8 cellular contexts compared by ENCODE assay signal in the genomic region with DNA sequence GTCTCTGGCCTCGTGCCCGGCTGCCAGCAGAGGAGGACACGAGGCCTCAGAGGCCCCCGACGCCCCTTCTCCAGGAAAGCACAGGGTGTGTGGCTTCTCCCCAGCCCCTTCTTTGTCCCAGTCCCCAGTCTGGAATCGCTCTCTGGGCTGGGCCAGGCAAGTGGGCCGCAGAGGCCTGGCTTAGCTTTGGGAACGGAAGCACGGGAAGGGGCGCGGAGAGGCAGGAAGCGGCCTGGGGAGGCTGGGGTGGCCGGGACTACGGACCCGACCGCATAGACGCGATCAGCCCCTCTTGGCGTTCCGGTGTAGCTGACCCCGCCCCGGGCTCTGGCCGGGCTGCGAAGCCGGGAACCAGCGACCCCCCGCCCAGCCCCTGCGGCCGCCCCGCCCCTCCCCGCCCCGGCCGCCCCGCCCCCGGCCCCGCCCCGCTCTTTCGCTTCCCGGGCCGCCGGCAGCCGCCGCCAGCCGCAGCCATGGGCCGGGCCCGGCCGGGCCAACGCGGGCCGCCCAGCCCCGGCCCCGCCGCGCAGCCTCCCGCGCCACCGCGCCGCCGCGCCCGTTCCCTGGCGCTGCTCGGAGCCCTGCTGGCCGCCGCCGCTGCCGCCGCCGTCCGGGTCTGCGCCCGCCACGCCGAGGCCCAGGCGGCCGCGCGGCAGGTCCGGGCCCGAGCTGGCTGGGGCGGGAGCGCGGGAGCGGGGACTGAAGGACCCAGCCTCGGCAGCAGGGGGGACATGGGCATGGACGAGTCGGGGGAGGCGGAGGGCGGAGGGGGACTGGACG. TPM values are rescaled to one million over a fixed set of nuclear protein-coding genes. Genes with fewer than 3 reads are reported as not detected.
A peak's percentile ranks its signal among the peaks of the same experiment; 100 is the strongest.
DNase-seq lines count a peak whose midpoint lies in the region; ATAC-seq and TF ChIP-seq lines count a peak whose summit lies in the region.

A gene with protein sequence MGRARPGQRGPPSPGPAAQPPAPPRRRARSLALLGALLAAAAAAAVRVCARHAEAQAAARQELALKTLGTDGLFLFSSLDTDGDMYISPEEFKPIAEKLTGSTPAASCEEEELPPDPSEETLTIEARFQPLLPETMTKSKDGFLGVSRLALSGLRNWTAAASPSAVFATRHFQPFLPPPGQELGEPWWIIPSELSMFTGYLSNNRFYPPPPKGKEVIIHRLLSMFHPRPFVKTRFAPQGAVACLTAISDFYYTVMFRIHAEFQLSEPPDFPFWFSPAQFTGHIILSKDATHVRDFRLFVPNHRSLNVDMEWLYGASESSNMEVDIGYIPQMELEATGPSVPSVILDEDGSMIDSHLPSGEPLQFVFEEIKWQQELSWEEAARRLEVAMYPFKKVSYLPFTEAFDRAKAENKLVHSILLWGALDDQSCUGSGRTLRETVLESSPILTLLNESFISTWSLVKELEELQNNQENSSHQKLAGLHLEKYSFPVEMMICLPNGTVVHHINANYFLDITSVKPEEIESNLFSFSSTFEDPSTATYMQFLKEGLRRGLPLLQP (plus strand): TSS at position 436 of the 780 bp plus-strand sequence. CDS start 38 bp downstream, at position 474.

- H3K9me3 Mint-ChIP-seq in activated CD4-positive, alpha-beta memory T cell treated with anti-CD3 and anti-CD28 coated beads for 36 hours: no peaks in the 10 kb centered on the region
- no peaks in the 10 kb centered on the region for H3K9me3 Mint-ChIP-seq in mesothelial cell of epicardium

- peaks cover 2% of the 10 kb centered on the region for H3K36me3 Mint-ChIP-seq in activated CD4-positive, alpha-beta memory T cell treated with anti-CD3 and anti-CD28 coated beads for 36 hours
- no peaks in the 10 kb centered on the region for H3K36me3 Mint-ChIP-seq in mesothelial cell of epicardium

- H3K4me1 Mint-ChIP-seq in activated CD4-positive, alpha-beta memory T cell treated with anti-CD3 and anti-CD28 coated beads for 36 hours (ENCODE audit: low read depth): peaks cover 65% of the 10 kb centered on the region
- H3K4me1 Mint-ChIP-seq in mesothelial cell of epicardium: peaks cover 25% of the 10 kb centered on the region

- POLR2A ChIA-PET in activated CD4-positive, alpha-beta memory T cell treated with anti-CD3 and anti-CD28 coated beads for 36 hours (lab: Charles Lee): interaction anchor here (1.1 kb wide), 1 partner anchor 181 kb away, joined by 3 read pairs; no protein-coding TSS in a partner anchor

- intact Hi-C loops in activated CD4-positive, alpha-beta memory T cell treated with anti-CD3 and anti-CD28 coated beads for 36 hours (cut with micrococcal nuclease): loop anchor here (5.0 kb wide), 3 partner anchors 88 to 238 kb away; no protein-coding TSS in a partner anchor

- H3K27me3 Mint-ChIP-seq in activated CD4-positive, alpha-beta memory T cell treated with anti-CD3 and anti-CD28 coated beads for 36 hours: no peaks in the 10 kb centered on the region
- H3K27me3 Mint-ChIP-seq in mesothelial cell of epicardium (ENCODE audit: low read depth): peaks cover 8% of the 10 kb centered on the region

- H3K4me3 Mint-ChIP-seq in activated CD4-positive, alpha-beta memory T cell treated with anti-CD3 and anti-CD28 coated beads for 36 hours: peak within 1 kb of the TSS; percentile 73
- H3K4me3 Mint-ChIP-seq in mesothelial cell of epicardium: peak within 1 kb of the TSS; percentile 79

- H3K27ac ChIP-seq in temporal lobe (ENCODE audit: low read depth, low read length): peak within 1 kb of the TSS; percentile 73

- peak; percentile 65 for DNase-seq in EL
- peak; percentile 73 for DNase-seq in NB4 (ENCODE audit: low read depth)
- peak; percentile 48 for DNase-seq in activated CD4-positive, alpha-beta memory T cell treated with anti-CD3 and anti-CD28 coated beads for 36 hours
- DNase-seq in epithelial cell of esophagus (ENCODE audit: low read depth): peak; percentile 37
- DNase-seq in mesothelial cell of epicardium (ENCODE audit: low spot score in 2 of 2, unreplicated experiment in 2 of 2): no peak

- CTCF ChIA-PET in activated CD4-positive, alpha-beta memory T cell treated with anti-CD3 and anti-CD28 coated beads for 36 hours (lab: Charles Lee): interaction anchor here (0.5 to 3.7 kb wide), 4 partner anchors 11 to 396 kb away, joined by 3 to 18 read pairs (median 10); no protein-coding TSS in a partner anchor

- no peak for TF ChIP-seq POLR2A in NB4 (IDR thresholded peaks at IDR 0.05; ENCODE audit: extremely low read depth, insufficient read length)

- no peak for TF ChIP-seq CTCF in NB4 (IDR thresholded peaks at IDR 0.05; ENCODE audit: low read depth, low read length)
- no peak for TF ChIP-seq CTCF in epithelial cell of esophagus (IDR thresholded peaks at IDR 0.05; ENCODE audit: insufficient read depth, low read depth, low read length, missing control alignments)
- TF ChIP-seq CTCF in mesothelial cell of epicardium (IDR thresholded peaks at IDR 0.05; ENCODE audit: unreplicated experiment): no peak

- ATAC-seq in HG03460 (IDR thresholded peaks at IDR 0.05; ENCODE audit: unreplicated experiment) (no peak), HG03442 (IDR thresholded peaks at IDR 0.05; ENCODE audit: unreplicated experiment) (no peak)

- no peak within 1 kb of the TSS for H3K27ac Mint-ChIP-seq in activated CD4-positive, alpha-beta memory T cell treated with anti-CD3 and anti-CD28 coated beads for 36 hours
- H3K27ac Mint-ChIP-seq in mesothelial cell of epicardium: peak within 1 kb of the TSS; percentile 50

- H3K4me3 ChIP-seq in NB4 (ENCODE audit: low read depth, low read length) (peak within 1 kb of the TSS; percentile 55), epithelial cell of esophagus (ENCODE audit: low read length) (peak within 1 kb of the TSS; percentile 57)

RNA-seq across cellular contexts. Expression of the gene that starts here (rescaled TPM):
- total RNA-seq in activated CD4-positive, alpha-beta memory T cell treated with anti-CD3 and anti-CD28 coated beads for 36 hours: 10 to 100 TPM; 26.8 to 26.9 TPM
- total RNA-seq in mesothelial cell of epicardium: 71.6 to 74.1 TPM (median 72.8 TPM) in 3 replicates
- 16.5 TPM for total RNA-seq in temporal lobe

Comparison
In these comparisons a context has a peak if more than half of its experiments do, and no peak if none do; other contexts are left out.
1. DNase-seq: peak in EL (single experiment), NB4 (single experiment), activated CD4-positive, alpha-beta memory T cell treated with anti-CD3 and anti-CD28 coated beads for 36 hours (single experiment) and epithelial cell of esophagus (single experiment); none in mesothelial cell of epicardium (0 of 2).